Comparison of ENCODE assay signal across 8 cellular contexts in genomic region chr6:118896339-118897136, GRCh38. TPM values are rescaled to one million over a fixed set of nuclear protein-coding genes. Genes with fewer than 3 reads are reported as not detected.
DNase-seq lines count a peak whose midpoint lies in the region; ATAC-seq and TF ChIP-seq lines count a peak whose summit lies in the region.

No MANE protein-coding gene starts in this region.

- intact Hi-C loops in natural killer cell (cut with micrococcal nuclease) (loop anchor here (1.0 to 10.0 kb wide), 2 partner anchors 38 to 1292 kb away; partner anchors contain the start of gene GOPC), vagina (cut with DNase I) (no loop called here)

- H3K9ac ChIP-seq in OCI-LY3 (ENCODE audit: low read length) = peak overlapping the region; percentile 92

- H3K27ac Mint-ChIP-seq in CD8-positive, alpha-beta memory T cell = peak overlapping the region; percentile 15 to 87 (median 84)
- peak overlapping the region; percentile 97 to 99 for H3K27ac Mint-ChIP-seq in natural killer cell

- peak in 2 of 5 donors; percentile 24 to 28 for DNase-seq in CD8-positive, alpha-beta memory T cell
- DNase-seq in central memory CD4-positive, alpha-beta T cell = peak; percentile 46
- no peak for DNase-seq in natural killer cell
- no peak for DNase-seq in vagina (ENCODE audit: extremely low spot score in 2 of 2)
- no peak for DNase-seq in suprapubic skin (ENCODE audit: low spot score in 2 of 2)

- CTCF ChIA-PET in CD8-positive, alpha-beta memory T cell (lab: Charles Lee) = interaction anchor here (0.8 to 5.4 kb wide), 12 partner anchors 10 to 332 kb away, joined by 3 to 44 read pairs (median 4); no protein-coding TSS in a partner anchor

- peak overlapping the region; percentile 44 for H3K27ac ChIP-seq in CD8-positive, alpha-beta memory T cell (ENCODE audit: low read depth, low read length)
- H3K27ac ChIP-seq in OCI-LY3 (ENCODE audit: low read length) (peak overlapping the region; percentile 74), vagina (no peak overlapping the region), suprapubic skin (no peak overlapping the region)

- POLR2A ChIA-PET in CD8-positive, alpha-beta memory T cell (lab: Charles Lee) = interaction anchor here (0.6 to 2.0 kb wide), 10 partner anchors 27 to 1413 kb away, joined by 3 to 8 read pairs (median 4); partner anchors contain the start of genes CEP85L and MCM9

- peak overlapping the region; percentile 46 for H3K4me3 ChIP-seq in CD8-positive, alpha-beta memory T cell (ENCODE audit: low read length)
- peak overlapping the region; percentile 94 for H3K4me3 ChIP-seq in OCI-LY3 (ENCODE audit: low read length)
- no peak overlapping the region for H3K4me3 ChIP-seq in vagina
- H3K4me3 ChIP-seq in suprapubic skin = no peak overlapping the region

- peaks cover 58 to 73% (median 69%) of the 10 kb centered on the region in 3 donors for H3K4me1 Mint-ChIP-seq in CD8-positive, alpha-beta memory T cell
- peaks cover 59 to 68% of the 10 kb centered on the region in 2 donors for H3K4me1 Mint-ChIP-seq in natural killer cell

- peaks cover 0 to 1% (median 0%) of the 10 kb centered on the region in 5 donors for H3K9me3 Mint-ChIP-seq in CD8-positive, alpha-beta memory T cell
- no peaks in the 10 kb centered on the region for H3K9me3 Mint-ChIP-seq in natural killer cell

- TF ChIP-seq CTCF in OCI-LY3 (IDR thresholded peaks at IDR 0.05; ENCODE audit: low read depth, low read length) (peak; percentile 41), natural killer cell (IDR thresholded peaks at IDR 0.05) (peak; percentile 44), vagina (IDR thresholded peaks at IDR 0.05) (no peak), suprapubic skin (IDR thresholded peaks at IDR 0.05) (peak in 1 of 2 donors; percentile 34)

- TF ChIP-seq POLR2A in vagina (IDR thresholded peaks at IDR 0.05) (no peak), suprapubic skin (IDR thresholded peaks at IDR 0.05) (no peak)

- no peak for TF ChIP-seq EP300 in suprapubic skin (IDR thresholded peaks at IDR 0.05)

- no peaks in the 10 kb centered on the region for H3K9me3 ChIP-seq in CD8-positive, alpha-beta memory T cell (ENCODE audit: low read length)
- no peaks in the 10 kb centered on the region for H3K9me3 ChIP-seq in OCI-LY3 (ENCODE audit: insufficient read depth, low read length)
- no peaks in the 10 kb centered on the region for H3K9me3 ChIP-seq in vagina
- H3K9me3 ChIP-seq in suprapubic skin = no peaks in the 10 kb centered on the region

- peaks cover 7 to 51% (median 9%) of the 10 kb centered on the region in 3 donors for H3K36me3 Mint-ChIP-seq in CD8-positive, alpha-beta memory T cell
- H3K36me3 Mint-ChIP-seq in natural killer cell = no peaks in the 10 kb centered on the region

- WGBS in suprapubic skin = 70% methylated on average over 5 of the region's 5 CpGs

- H3K36me3 ChIP-seq in CD8-positive, alpha-beta memory T cell (ENCODE audit: insufficient read depth, low read length) = peaks cover under 1% of the 10 kb centered on the region
- H3K36me3 ChIP-seq in OCI-LY3 (replicated peaks; ENCODE audit: low read depth, low read length) (peaks cover 1% of the 10 kb centered on the region), vagina (no peaks in the 10 kb centered on the region), suprapubic skin (peaks cover 6% of the 10 kb centered on the region)

- H4K20me1 ChIP-seq in OCI-LY3 (ENCODE audit: insufficient read depth, low read length) = no peaks in the 10 kb centered on the region

- H3K4me1 ChIP-seq in CD8-positive, alpha-beta memory T cell (ENCODE audit: insufficient read depth, low read length) = peaks cover 63% of the 10 kb centered on the region
- H3K4me1 ChIP-seq in OCI-LY3 (ENCODE audit: low read length) = peaks cover 29% of the 10 kb centered on the region
- peaks cover 68% of the 10 kb centered on the region for H3K4me1 ChIP-seq in vagina
- peaks cover 50% of the 10 kb centered on the region for H3K4me1 ChIP-seq in suprapubic skin

- peak overlapping the region; percentile 55 for H2AFZ ChIP-seq in OCI-LY3 (ENCODE audit: low read depth, low read length)

- no peaks in the 10 kb centered on the region for H3K27me3 ChIP-seq in CD8-positive, alpha-beta memory T cell (ENCODE audit: insufficient read depth, low read length, poor library complexity, severe bottlenecking)
- H3K27me3 ChIP-seq in OCI-LY3 (ENCODE audit: low read depth, low read length) = no peaks in the 10 kb centered on the region
- H3K27me3 ChIP-seq in vagina = no peaks in the 10 kb centered on the region
- no peaks in the 10 kb centered on the region for H3K27me3 ChIP-seq in suprapubic skin

- H3K4me3 Mint-ChIP-seq in CD8-positive, alpha-beta memory T cell = peak overlapping the region; percentile 79 to 89 (median 86)
- peak overlapping the region; percentile 65 for H3K4me3 Mint-ChIP-seq in natural killer cell

- ATAC-seq in GM18511 (IDR thresholded peaks at IDR 0.05; ENCODE audit: unreplicated experiment) (peak; percentile 26), HG03520 (IDR thresholded peaks at IDR 0.05; ENCODE audit: unreplicated experiment) (peak; percentile 23), natural killer cell (no peak)

- peaks cover 87% of the 10 kb centered on the region for H3K79me2 ChIP-seq in OCI-LY3 (ENCODE audit: low read length)

- peak overlapping the region; percentile 83 for H3K4me2 ChIP-seq in OCI-LY3 (ENCODE audit: low read length)

- peaks cover 0 to 3% of the 10 kb centered on the region in 2 donors for H3K27me3 Mint-ChIP-seq in CD8-positive, alpha-beta memory T cell
- H3K27me3 Mint-ChIP-seq in natural killer cell (ENCODE audit: low read depth in 2 of 2) = no peaks in the 10 kb centered on the region

RNA-seq across cellular contexts. Expression of gene ASF1A, which starts 2.6 kb away (rescaled TPM):
- total RNA-seq in CD8-positive, alpha-beta memory T cell = 10 to 100 TPM; 42.6 to 46.1 TPM
- 57.2 TPM for polyA plus RNA-seq in CD8-positive, alpha-beta memory T cell
- total RNA-seq in natural killer cell = 10 to 100 TPM in 2 of 3 donors, 1 to 10 TPM in 1; 9.2 to 14.5 (median 10.8) TPM
- 7.9 TPM for total RNA-seq in vagina
- total RNA-seq in suprapubic skin = 10 to 100 TPM; 11.3 to 15.7 (median 13.6) TPM

RNA-seq across cellular contexts. Expression of gene MCM9, which starts 38.4 kb away (rescaled TPM):
- total RNA-seq in CD8-positive, alpha-beta memory T cell = 10 to 100 TPM; 21.3 to 25.2 TPM
- 18.0 TPM for polyA plus RNA-seq in CD8-positive, alpha-beta memory T cell
- total RNA-seq in natural killer cell (10 to 100 TPM; 45.2 to 53.4 (median 52.5) TPM), vagina (25.8 TPM), suprapubic skin (10 to 100 TPM; 19.2 to 37.2 (median 26.8) TPM)

Comparison
In these comparisons a context has a peak if more than half of its experiments do, and no peak if none do; other contexts are left out.
1. H3K27ac ChIP-seq: peak in CD8-positive, alpha-beta memory T cell (single experiment) and OCI-LY3 (single experiment); none in vagina (single experiment) and suprapubic skin (single experiment).
2. H3K4me3 ChIP-seq: peak in CD8-positive, alpha-beta memory T cell (single experiment) and OCI-LY3 (single experiment); none in vagina (0 of 2) and suprapubic skin (single experiment).
3. ATAC-seq: peak in GM18511 (single experiment) and HG03520 (single experiment); none in natural killer cell (0 of 3).
4. CTCF ChIP-seq: peak in OCI-LY3 (single experiment) and natural killer cell (single experiment); none in vagina (0 of 3).